ENCODE assay signal across 3 cellular contexts in the genomic region with DNA sequence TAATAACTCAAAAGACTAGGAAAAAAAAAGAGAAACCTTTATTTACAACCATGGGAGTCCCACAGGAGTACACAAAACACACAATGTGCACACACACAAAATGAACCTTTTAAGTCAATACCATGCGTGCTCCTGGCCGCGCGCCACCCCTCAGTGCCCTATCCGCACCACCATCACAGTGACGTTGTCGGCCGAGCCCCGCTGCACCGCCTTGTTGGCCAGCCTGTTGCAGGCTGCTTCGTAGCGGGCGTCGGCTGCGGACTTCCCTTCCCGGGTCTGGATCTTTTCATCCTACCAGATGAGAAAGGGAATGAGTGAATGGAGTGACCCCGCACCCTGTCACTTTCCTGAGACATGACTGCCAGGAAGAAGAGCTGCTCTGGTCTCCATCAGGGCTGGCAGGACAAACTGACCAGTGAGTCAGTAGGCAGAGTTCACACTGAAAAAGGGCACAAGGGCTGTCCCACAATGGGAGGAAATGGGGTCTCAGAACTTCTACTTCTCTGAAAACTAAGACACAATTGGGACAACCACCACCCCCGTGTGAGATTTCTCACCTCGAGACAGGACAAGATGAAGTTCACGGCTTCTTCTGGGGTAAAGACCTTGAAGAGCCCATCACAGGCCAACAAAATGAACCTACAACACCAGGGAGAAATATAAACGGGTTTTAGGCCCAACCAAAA.
TF ChIP-seq lines count a peak whose summit lies in the region.

No MANE protein-coding gene starts in this region.

TF ChIP-seq in IMR-90, 13 proteins besides CTCF, POLR2A, EP300 and RAD21:
- TF ChIP-seq MAFK (IDR thresholded peaks at IDR 0.05; ENCODE audit: low read depth, low read length) (no peak), SMC3 (IDR thresholded peaks at IDR 0.05; ENCODE audit: low read depth, low read length) (no peak), RCOR1 (IDR thresholded peaks at IDR 0.05; ENCODE audit: insufficient replicate concordance, low read length) (no peak), NFE2L2 (IDR thresholded peaks at IDR 0.05; ENCODE audit: low read depth, low read length) (no peak), CHD1 (IDR thresholded peaks at IDR 0.05; ENCODE audit: low read depth, low read length) (no peak), BHLHE40 (IDR thresholded peaks at IDR 0.05; ENCODE audit: low read depth, low read length) (no peak), MXI1 (IDR thresholded peaks at IDR 0.05; ENCODE audit: borderline replicate concordance, low read depth, low read length) (no peak), FOS (IDR thresholded peaks at IDR 0.05; ENCODE audit: low read depth, low read length) (no peak), RFX5 (IDR thresholded peaks at IDR 0.05; ENCODE audit: low read depth, low read length) (no peak), CEBPB (IDR thresholded peaks at IDR 0.05; ENCODE audit: low read depth, low read length) (no peak), MAZ (IDR thresholded peaks at IDR 0.05; ENCODE audit: borderline replicate concordance, low read depth, low read length) (no peak)
- TF ChIP-seq, protein P1, sequence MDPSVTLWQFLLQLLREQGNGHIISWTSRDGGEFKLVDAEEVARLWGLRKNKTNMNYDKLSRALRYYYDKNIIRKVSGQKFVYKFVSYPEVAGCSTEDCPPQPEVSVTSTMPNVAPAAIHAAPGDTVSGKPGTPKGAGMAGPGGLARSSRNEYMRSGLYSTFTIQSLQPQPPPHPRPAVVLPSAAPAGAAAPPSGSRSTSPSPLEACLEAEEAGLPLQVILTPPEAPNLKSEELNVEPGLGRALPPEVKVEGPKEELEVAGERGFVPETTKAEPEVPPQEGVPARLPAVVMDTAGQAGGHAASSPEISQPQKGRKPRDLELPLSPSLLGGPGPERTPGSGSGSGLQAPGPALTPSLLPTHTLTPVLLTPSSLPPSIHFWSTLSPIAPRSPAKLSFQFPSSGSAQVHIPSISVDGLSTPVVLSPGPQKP (IDR thresholded peaks at IDR 0.05; ENCODE audit: borderline replicate concordance, low read depth, low read length), result no peak
- TF ChIP-seq, protein P2, sequence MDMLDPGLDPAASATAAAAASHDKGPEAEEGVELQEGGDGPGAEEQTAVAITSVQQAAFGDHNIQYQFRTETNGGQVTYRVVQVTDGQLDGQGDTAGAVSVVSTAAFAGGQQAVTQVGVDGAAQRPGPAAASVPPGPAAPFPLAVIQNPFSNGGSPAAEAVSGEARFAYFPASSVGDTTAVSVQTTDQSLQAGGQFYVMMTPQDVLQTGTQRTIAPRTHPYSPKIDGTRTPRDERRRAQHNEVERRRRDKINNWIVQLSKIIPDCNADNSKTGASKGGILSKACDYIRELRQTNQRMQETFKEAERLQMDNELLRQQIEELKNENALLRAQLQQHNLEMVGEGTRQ (IDR thresholded peaks at IDR 0.05; ENCODE audit: low read depth, low read length), result no peak

TF ChIP-seq in HepG2, 621 proteins besides CTCF, POLR2A, EP300 and RAD21:
- TF ChIP-seq AGO2 (optimal IDR thresholded peaks at IDR 0.05; ENCODE audit: low read depth, low read length) (peak; percentile 48), HNRNPL (IDR thresholded peaks at IDR 0.05; ENCODE audit: low read depth, low read length) (no peak)

TF ChIP-seq in GM12891, 5 proteins besides CTCF, POLR2A, EP300 and RAD21:
- TF ChIP-seq POLR2AphosphoS5 (IDR thresholded peaks at IDR 0.05; ENCODE audit: low read depth, low read length), result no peak
- no peak for TF ChIP-seq PAX5 (IDR thresholded peaks at IDR 0.05; ENCODE audit: insufficient read depth, low read length, severe bottlenecking)
- no peak for TF ChIP-seq TAF1 (IDR thresholded peaks at IDR 0.05; ENCODE audit: low read depth, low read length)
- TF ChIP-seq POU2F2 (IDR thresholded peaks at IDR 0.05; ENCODE audit: low read depth, low read length), result no peak
- no peak for TF ChIP-seq SPI1 (IDR thresholded peaks at IDR 0.05; ENCODE audit: low read depth, low read length)
